Comparison of ENCODE assay signal across 19 cellular contexts in genomic region chr2:219444566-219445091, GRCh38. TPM values are rescaled to one million over a fixed set of nuclear protein-coding genes. Genes with fewer than 3 reads are reported as not detected.
DNase-seq lines count a peak whose midpoint lies in the region; ATAC-seq and TF ChIP-seq lines count a peak whose summit lies in the region.
"Had no signal": no experiment of that assay in that cellular context is flagged by ENCODE, and none has a peak within 500 bp of the region (broad histone marks: within the 10 kb centered on the region; RNA-seq: fewer than 3 reads in every experiment).

No MANE protein-coding gene starts in this region.

- H3K9ac ChIP-seq in SK-N-SH, result no peak overlapping the region

- H3K4me2 ChIP-seq in SK-N-SH, result peak overlapping the region; percentile 96

- ATAC-seq in SK-N-SH treated with all-trans-retinoic acid at 6 μM for 48 hours (no peak), HG03571 (IDR thresholded peaks at IDR 0.05; ENCODE audit: unreplicated experiment) (no peak)
- ATAC-seq: stimulated activated naive CD8-positive, alpha-beta T cell treated with anti-CD3 and anti-CD28 coated beads, Interleukin-15, Interleukin-2, amounts not matched to agents 100 U/mL and 50 U/mL, for 24 hours had no signal

- H3K9me3 ChIP-seq in SK-N-SH (no peaks in the 10 kb centered on the region), vagina (no peaks in the 10 kb centered on the region)

- peaks cover 45 to 47% of the 10 kb centered on the region in 2 experiments for H3K4me1 ChIP-seq in SK-N-SH (ENCODE audit: control insufficient read depth in 1 of 2, insufficient read depth in 2 of 2, low read depth in 1 of 2, low read length in 1 of 2)
- peaks cover 31% of the 10 kb centered on the region for H3K4me1 ChIP-seq in vagina

- H3K36me3 ChIP-seq in SK-N-SH (replicated peaks in 1 of 2; ENCODE audit: control insufficient read depth in 1 of 2, insufficient read depth in 2 of 2, low read length in 1 of 2), result peaks cover 11 to 20% of the 10 kb centered on the region in 2 experiments
- H3K36me3 ChIP-seq in vagina, result no peaks in the 10 kb centered on the region

- H3F3A ChIP-seq in SK-N-SH (replicated peaks; ENCODE audit: insufficient read depth), result no peaks in the 10 kb centered on the region

- no peak overlapping the region for H2AFZ ChIP-seq in SK-N-SH (ENCODE audit: low read depth)

- H3K27me3 ChIP-seq in SK-N-SH (ENCODE audit: insufficient read depth) (no peaks in the 10 kb centered on the region), vagina (no peaks in the 10 kb centered on the region)

- no peaks in the 10 kb centered on the region for H3K9me3 Mint-ChIP-seq in chondrocyte (ENCODE audit: low read depth)
- H3K9me3 Mint-ChIP-seq: activated CD4-positive, alpha-beta memory T cell treated with anti-CD3 and anti-CD28 coated beads for 36 hours; CD8-positive, alpha-beta memory T cell; IgD-negative memory B cell; nephron progenitor cell had no signal

- no peaks in the 10 kb centered on the region for H3K9me2 ChIP-seq in SK-N-SH

- no peak for TF ChIP-seq EP300 in SK-N-SH (IDR thresholded peaks at IDR 0.05; ENCODE audit: borderline replicate concordance in 1 of 2, low read depth in 1 of 2, low read length in 1 of 2)

- H3K4me3 ChIP-seq in SK-N-SH (ENCODE audit: low read depth in 2 of 2, low read length in 1 of 2) (no peak overlapping the region), vagina (peak overlapping the region; percentile 8 to 30)
- H3K4me3 ChIP-seq: skin epidermis had no signal

- H3K27ac Mint-ChIP-seq in chondrocyte (ENCODE audit: unreplicated experiment), result peak overlapping the region; percentile 59
- H3K27ac Mint-ChIP-seq: activated CD4-positive, alpha-beta memory T cell treated with anti-CD3 and anti-CD28 coated beads for 36 hours; CD8-positive, alpha-beta memory T cell; IgD-negative memory B cell; nephron progenitor cell had no signal

- no peaks in the 10 kb centered on the region for H3K27me3 Mint-ChIP-seq in chondrocyte (ENCODE audit: low read depth)

- H3K4me1 Mint-ChIP-seq in chondrocyte (ENCODE audit: low read depth), result peaks cover 56% of the 10 kb centered on the region

- 85% methylated on average over 8 of the region's 23 CpGs for WGBS in SK-N-SH (ENCODE audit: low lambda C conversion rate)

- POLR2A ChIA-PET in SK-N-SH (lab: Yijun Ruan, JAX), result interaction anchor here (1.4 kb wide), 1 partner anchor 14 kb away, joined by 3 read pairs; no protein-coding TSS in a partner anchor

- no peak for TF ChIP-seq RAD21 in SK-N-SH (IDR thresholded peaks at IDR 0.05; ENCODE audit: low read length)

- H3K79me2 ChIP-seq in SK-N-SH (ENCODE audit: insufficient read depth), result peaks cover 20% of the 10 kb centered on the region; the same call in 1 of the 2 replicates

- H3K36me3 Mint-ChIP-seq in chondrocyte (ENCODE audit: low read depth), result peaks cover under 1% of the 10 kb centered on the region
- H3K36me3 Mint-ChIP-seq: activated CD4-positive, alpha-beta memory T cell treated with anti-CD3 and anti-CD28 coated beads for 36 hours; IgD-negative memory B cell had no signal

- intact Hi-C loops in vagina (cut with DNase I), result no loop called here

- TF ChIP-seq POLR2A in vagina (IDR thresholded peaks at IDR 0.05), result no peak

- no peaks in the 10 kb centered on the region for H4K20me1 ChIP-seq in SK-N-SH (ENCODE audit: insufficient read depth)

- H3K27ac ChIP-seq in SK-N-SH (ENCODE audit: low read depth in 2 of 2, low read length in 1 of 2) (peak overlapping the region; percentile 13 to 75; a peak in 2 of 4 replicates), vagina (peak overlapping the region; percentile 87)
- H3K27ac ChIP-seq: skin epidermis had no signal

- H3K4me3 Mint-ChIP-seq in chondrocyte (ENCODE audit: unreplicated experiment), result no peak overlapping the region
- H3K4me3 Mint-ChIP-seq: activated CD4-positive, alpha-beta memory T cell treated with anti-CD3 and anti-CD28 coated beads for 36 hours had no signal

- TF ChIP-seq CTCF in SK-N-SH (IDR thresholded peaks at IDR 0.05) (no peak), chondrocyte (IDR thresholded peaks at IDR 0.05) (no peak), vagina (IDR thresholded peaks at IDR 0.05) (no peak)

- DNase-seq in SK-N-SH (no peak), chondrocyte (ENCODE audit: low spot score) (no peak), nucleus accumbens (lab: John Stamatoyannopoulos, UW) (peak in 35 of 56 donors; percentile 22 to 86 (median 54)), vagina (ENCODE audit: extremely low spot score in 2 of 2) (no peak)
- no peak for DNase-seq in activated CD4-positive, alpha-beta T cell treated with anti-CD3 and anti-CD28 coated beads, Interleukin-2, amount 50 U/mL, for 1 hour
- no peak for DNase-seq in stimulated activated CD4-positive, alpha-beta T cell treated with anti-CD3 and anti-CD28 coated beads, Interleukin-4, amount 100 ng/mL, for 4 hours
- DNase-seq: 8988T; activated CD4-positive, alpha-beta memory T cell treated with anti-CD3 and anti-CD28 coated beads for 36 hours; HCEC 1CT; NCI-H2227 treated with DMSO at 0.1 percent for 48 hours; nephron progenitor cell; stimulated activated naive CD8-positive, alpha-beta T cell treated with anti-CD3 and anti-CD28 coated beads, Interleukin-15, Interleukin-2, amounts not matched to agents 100 U/mL and 50 U/mL, for 24 hours had no signal

- CTCF ChIA-PET in SK-N-SH (lab: Yijun Ruan, JAX), result interaction anchor here (0.7 to 12.5 kb wide), 6 partner anchors 11 to 85 kb away, joined by 3 to 95 read pairs (median 20); no protein-coding TSS in a partner anchor

TF ChIP-seq in SK-N-SH, 30 proteins besides CTCF, POLR2A, EP300 and RAD21 (continues in another document):
- TF ChIP-seq CHD2 (IDR thresholded peaks at IDR 0.05; ENCODE audit: low read length, partially characterized antibody) (no peak), NRF1 (IDR thresholded peaks at IDR 0.05; ENCODE audit: low read depth, low read length) (no peak), SMC3 (IDR thresholded peaks at IDR 0.05; ENCODE audit: low read depth, low read length) (no peak), POLR2AphosphoS5 (IDR thresholded peaks at IDR 0.05; ENCODE audit: low read depth, low read length) (no peak), RFX5 (IDR thresholded peaks at IDR 0.05; ENCODE audit: low read length) (no peak), YY1 (IDR thresholded peaks at IDR 0.05; ENCODE audit: low read depth) (no peak)
- TF ChIP-seq, protein P1, sequence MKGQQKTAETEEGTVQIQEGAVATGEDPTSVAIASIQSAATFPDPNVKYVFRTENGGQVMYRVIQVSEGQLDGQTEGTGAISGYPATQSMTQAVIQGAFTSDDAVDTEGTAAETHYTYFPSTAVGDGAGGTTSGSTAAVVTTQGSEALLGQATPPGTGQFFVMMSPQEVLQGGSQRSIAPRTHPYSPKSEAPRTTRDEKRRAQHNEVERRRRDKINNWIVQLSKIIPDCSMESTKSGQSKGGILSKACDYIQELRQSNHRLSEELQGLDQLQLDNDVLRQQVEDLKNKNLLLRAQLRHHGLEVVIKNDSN (IDR thresholded peaks at IDR 0.05; ENCODE audit: borderline replicate concordance, low read depth), result no peak

TF ChIP-seq in SK-N-SH treated with all-trans-retinoic acid at 6 μM for 48 hours, 23 proteins besides CTCF, POLR2A, EP300 and RAD21 (continues in another document):
- TF ChIP-seq SNAI2 (CRISPR knock-in tag; IDR thresholded peaks at IDR 0.05) (no peak), TCF4 (CRISPR knock-in tag; IDR thresholded peaks at IDR 0.05; ENCODE audit: borderline replicate concordance) (no peak), CSDC2 (CRISPR knock-in tag; IDR thresholded peaks at IDR 0.05) (no peak), PPARA (CRISPR knock-in tag; IDR thresholded peaks at IDR 0.05; ENCODE audit: borderline replicate concordance) (no peak), ZFP3 (CRISPR knock-in tag; IDR thresholded peaks at IDR 0.05) (no peak), ZNF8 (CRISPR knock-in tag; IDR thresholded peaks at IDR 0.05) (no peak), CREB5 (CRISPR knock-in tag; IDR thresholded peaks at IDR 0.05; ENCODE audit: low read depth) (no peak), ESRRG (CRISPR knock-in tag; IDR thresholded peaks at IDR 0.05) (no peak)

RNA-seq across cellular contexts. Expression of gene SPEG, which starts 10.0 kb away (rescaled TPM):
- 98.3 and 107 TPM in 2 replicates for polyA plus RNA-seq in SK-N-SH (2012; rRNA removed)
- polyA plus RNA-seq in SK-N-SH (2012; cell fraction: cytosol; rRNA removed), result 27.8 and 36.3 TPM in 2 replicates
- 717 and 872 TPM in 2 replicates for polyA plus RNA-seq in SK-N-SH (2012; cell fraction: nucleus; rRNA removed)
- total RNA-seq in chondrocyte, result 62.9 to 94.9 TPM (median 89.7 TPM) in 3 replicates
- total RNA-seq in vagina, result 28.2 TPM
- polyA plus RNA-seq: IgD-negative memory B cell had no signal

RNA-seq across cellular contexts. Expression of gene DES, which starts 26.5 kb away (rescaled TPM):
- polyA plus RNA-seq in SK-N-SH (2012; rRNA removed), result 0.21 and 0.28 TPM in 2 replicates
- polyA plus RNA-seq in SK-N-SH (2012; cell fraction: cytosol; rRNA removed), result 0.18 and 0.20 TPM in 2 replicates
- polyA plus RNA-seq in SK-N-SH (2012; cell fraction: nucleus; rRNA removed), result 0.07 and 0.26 TPM in 2 replicates
- 0.70 to 19.8 TPM (median 15.5 TPM) in 3 replicates for total RNA-seq in chondrocyte
- total RNA-seq in vagina, result 883 TPM
- total RNA-seq: activated CD4-positive, alpha-beta memory T cell treated with anti-CD3 and anti-CD28 coated beads for 36 hours; CD8-positive, alpha-beta memory T cell; epithelial cell of proximal tubule; SK-MEL-5 had no signal
- polyA plus RNA-seq: CD8-positive, alpha-beta memory T cell; IgD-negative memory B cell had no signal

RNA-seq across cellular contexts. Expression of gene GMPPA, which starts 54.1 kb away (rescaled TPM):
- 61.3 and 75.1 TPM in 2 replicates for polyA plus RNA-seq in SK-N-SH (2012; rRNA removed)
- polyA plus RNA-seq in SK-N-SH (2012; cell fraction: cytosol; rRNA removed), result 27.7 and 39.9 TPM in 2 replicates
- 157 and 170 TPM in 2 replicates for polyA plus RNA-seq in SK-N-SH (2012; cell fraction: nucleus; rRNA removed)
- total RNA-seq in chondrocyte (60.9 to 72.4 TPM (median 62.1 TPM) in 3 replicates), vagina (35.4 TPM)

RNA-seq across cellular contexts. Expression of gene DNPEP, which starts 56.9 kb away (rescaled TPM):
- 80.7 and 92.6 TPM in 2 replicates for polyA plus RNA-seq in SK-N-SH (2012; rRNA removed)
- 27.9 and 49.5 TPM in 2 replicates for polyA plus RNA-seq in SK-N-SH (2012; cell fraction: cytosol; rRNA removed)
- polyA plus RNA-seq in SK-N-SH (2012; cell fraction: nucleus; rRNA removed), result 188 and 246 TPM in 2 replicates
- 42.3 to 47.9 TPM (median 43.5 TPM) in 3 replicates for total RNA-seq in chondrocyte
- total RNA-seq in vagina, result 62.9 TPM

Comparison
In these comparisons a context has a peak if more than half of its experiments do, and no peak if none do; other contexts are left out.
1. DNase-seq: peak in nucleus accumbens (35 of 56); none in SK-N-SH (single experiment), chondrocyte (single experiment), vagina (0 of 2), activated CD4-positive, alpha-beta T cell treated with anti-CD3 and anti-CD28 coated beads, Interleukin-2, amount 50 U/mL, for 1 hour (single experiment) and stimulated activated CD4-positive, alpha-beta T cell treated with anti-CD3 and anti-CD28 coated beads, Interleukin-4, amount 100 ng/mL, for 4 hours (0 of 2).
2. H3K4me3 ChIP-seq: peak in vagina (2 of 2); none in SK-N-SH (0 of 2).
3. RNA of gene DES, which starts 26.5 kb away (total RNA-seq): 883 TPM in vagina (single experiment); 0.70 to 19.8 TPM in chondrocyte; every median in the first group is over 10 times any median in the second.